14 cellular contexts compared by ENCODE assay signal in the genomic region with DNA sequence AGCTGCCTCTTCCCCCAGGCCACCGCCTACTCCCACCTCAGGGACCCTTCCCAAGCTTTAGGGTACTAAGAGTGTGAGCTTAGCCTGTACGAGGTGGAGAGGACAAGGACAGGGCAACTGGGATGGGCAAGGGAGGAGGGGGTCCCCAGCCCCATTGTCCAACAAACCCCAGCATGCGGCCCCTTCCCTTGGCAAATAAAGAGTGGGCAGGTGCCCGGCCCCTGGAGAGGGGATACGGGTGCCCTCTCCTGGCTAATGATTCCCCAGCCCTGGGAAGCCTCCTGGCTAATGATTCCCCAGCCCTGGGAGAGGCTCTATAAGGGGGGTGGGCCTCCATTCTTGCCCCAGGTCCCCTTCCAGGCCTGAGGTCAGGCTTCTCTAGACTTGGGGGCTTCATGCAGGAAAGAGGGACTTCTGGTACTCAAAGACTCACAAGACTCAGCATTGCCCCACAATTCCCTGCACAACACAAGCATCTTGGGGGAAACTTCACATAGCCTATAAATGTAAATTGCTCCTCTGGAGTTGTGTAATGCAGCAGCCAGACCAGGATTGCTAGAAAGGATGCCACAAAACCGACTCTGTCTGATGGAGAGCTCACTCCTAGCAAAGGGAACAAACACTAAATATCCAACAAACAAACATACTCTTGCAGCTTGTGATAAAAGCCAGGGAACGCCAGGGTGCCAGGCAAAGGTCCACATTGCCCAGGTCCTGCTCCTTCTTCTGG. TPM values are rescaled to one million over a fixed set of nuclear protein-coding genes. Genes with fewer than 3 reads are reported as not detected.
"Had no signal": no experiment of that assay in that cellular context is flagged by ENCODE, and none has a peak within 500 bp of the region (broad histone marks: within the 10 kb centered on the region; RNA-seq: fewer than 3 reads in every experiment).

No MANE protein-coding gene starts in this region.

- H3K36me3 ChIP-seq: breast epithelium, right atrium auricular region, thyroid gland had no signal

- DNase-seq: activated CD4-positive, alpha-beta T cell treated with anti-CD3 and anti-CD28 coated beads, Interleukin-2, amount 50 U/mL, for 48 hours; activated CD4-positive, CD25-positive, alpha-beta regulatory T cell; activated gamma-delta T cell; activated naive CD8-positive, alpha-beta T cell treated with anti-CD3 and anti-CD28 coated beads for 36 hours; activated T-cell treated with anti-CD3 and anti-CD28 coated beads, Interleukin-2, amount 50 U/mL, for 48 hours; immature natural killer cell; left cardiac atrium; small intestine; thyroid gland had no signal

- H3K27ac ChIP-seq: breast epithelium, right atrium auricular region, thyroid gland had no signal

- H3K4me3 ChIP-seq: breast epithelium, right atrium auricular region, thyroid gland had no signal

- H3K27me3 ChIP-seq: breast epithelium, right atrium auricular region, thyroid gland had no signal

- ATAC-seq: esophagus mucosa, left cardiac atrium had no signal

- H3K9me3 ChIP-seq: breast epithelium, right atrium auricular region, thyroid gland had no signal

- H3K4me1 ChIP-seq: breast epithelium, right atrium auricular region, thyroid gland had no signal

RNA-seq across cellular contexts. Expression of gene SLC13A2, which starts 14.9 kb away (rescaled TPM):
- total RNA-seq: activated naive CD8-positive, alpha-beta T cell treated with anti-CD3 and anti-CD28 coated beads for 36 hours; aorta; esophagus mucosa; left cardiac atrium; neural crest cell; right atrium auricular region; thyroid gland had no signal
- polyA plus RNA-seq: immature natural killer cell had no signal

RNA-seq across cellular contexts. Expression of gene FOXN1, which starts 17.8 kb away (rescaled TPM):
- total RNA-seq: activated naive CD8-positive, alpha-beta T cell treated with anti-CD3 and anti-CD28 coated beads for 36 hours; aorta; left cardiac atrium; neural crest cell; right atrium auricular region had no signal
- polyA plus RNA-seq: aorta, immature natural killer cell, small intestine had no signal
